21 cellular contexts compared by ENCODE assay signal in genomic region chr20:42721923-42722322, GRCh38.
DNase-seq lines count a peak whose midpoint lies in the region; ATAC-seq, FAIRE-seq and TF ChIP-seq lines count a peak whose summit lies in the region.
"Had no signal": no experiment of that assay in that cellular context is flagged by ENCODE, and none has a peak within 500 bp of the region (broad histone marks: within the 10 kb centered on the region; RNA-seq: fewer than 3 reads in every experiment).

No MANE protein-coding gene starts in this region.

- peak overlapping the region; percentile 86 for H3K14ac ChIP-seq in neuronal stem cell (ENCODE audit: low read length)

- H3K4ac ChIP-seq in neuronal stem cell (ENCODE audit: low read length): no peak overlapping the region

- H4K8ac ChIP-seq in neuronal stem cell (ENCODE audit: low read depth, low read length): no peak overlapping the region

- TF ChIP-seq POLR2A in NB4 (IDR thresholded peaks at IDR 0.05; ENCODE audit: extremely low read depth, insufficient read length): no peak

- H3K9ac ChIP-seq in neuronal stem cell (ENCODE audit: low read depth, low read length, poor library complexity): no peak overlapping the region
- H3K9ac ChIP-seq: GM23248 had no signal

- H3K18ac ChIP-seq in neuronal stem cell (ENCODE audit: low read length): no peak overlapping the region

- H2BK12ac ChIP-seq in neuronal stem cell (ENCODE audit: low read length): no peak overlapping the region

- FAIRE-seq in bronchial epithelial cell (lab: Jason Lieb, UNC): no peak
- FAIRE-seq: GM12891, GM18507, H1 had no signal

- no peak overlapping the region for H3K23ac ChIP-seq in neuronal stem cell (ENCODE audit: low read depth, low read length, poor library complexity)

- H3K79me1 ChIP-seq in neuronal stem cell (ENCODE audit: low read depth, low read length): no peaks in the 10 kb centered on the region

- DNase-seq in NCI-H345 (lab: John Stamatoyannopoulos, UW) (peak; percentile 8), NCI-H345 treated with DMSO at 0.1 percent for 48 hours (lab: John Stamatoyannopoulos, UW; ENCODE audit: unreplicated experiment) (no peak), NB4 (ENCODE audit: low read depth) (peak; percentile 13), bronchial epithelial cell (ENCODE audit: low read depth) (peak; percentile 22), neuronal stem cell (ENCODE audit: low spot score) (no peak), GM20000 (ENCODE audit: low spot score) (no peak), heart right ventricle (no peak), NCI-H526 (lab: John Stamatoyannopoulos, UW) (no peak)
- DNase-seq: C1 segment of cervical spinal cord; Calu3; CD4-positive, alpha-beta memory T cell; COR-L47; DMS53; DMS79 treated with DMSO at 0.1 percent for 48 hours; GF-D8; GM23248; H7; HCEC 1CT had no signal

- H2AFZ ChIP-seq in neuronal stem cell (ENCODE audit: low read length): no peak overlapping the region
- H2AFZ ChIP-seq: GM23248 had no signal

- H3K36me3 ChIP-seq in bronchial epithelial cell (ENCODE audit: control insufficient read depth, insufficient read depth, low read length): no peaks in the 10 kb centered on the region
- no peaks in the 10 kb centered on the region for H3K36me3 ChIP-seq in neuronal stem cell (replicated peaks in 1 of 2; ENCODE audit: control insufficient read depth in 2 of 2, insufficient read depth in 2 of 2, low read length in 2 of 2)
- no peaks in the 10 kb centered on the region for H3K36me3 ChIP-seq in heart right ventricle

- H3K4me3 ChIP-seq in NB4 (ENCODE audit: low read depth, low read length) (no peak overlapping the region), bronchial epithelial cell (ENCODE audit: low read depth, low read length) (no peak overlapping the region), neuronal stem cell (ENCODE audit: low read length in 2 of 2) (no peak overlapping the region), heart right ventricle (no peak overlapping the region)
- H3K4me3 ChIP-seq: GM23248 had no signal

- no peak overlapping the region for H3K4me2 ChIP-seq in neuronal stem cell (ENCODE audit: insufficient read depth, low read length, poor library complexity, severe bottlenecking)

- H4K91ac ChIP-seq in neuronal stem cell (ENCODE audit: low read depth, low read length, poor library complexity): no peak overlapping the region

- H3K4me1 ChIP-seq in neuronal stem cell (ENCODE audit: control insufficient read depth in 2 of 2, insufficient read depth in 1 of 2, low read depth in 1 of 2, low read length in 2 of 2) (peaks cover 0 to 5% of the 10 kb centered on the region in 2 donors), heart right ventricle (no peaks in the 10 kb centered on the region)

- no peak overlapping the region for H2BK5ac ChIP-seq in neuronal stem cell (ENCODE audit: low read length)

- H3K27me3 ChIP-seq in bronchial epithelial cell (ENCODE audit: control insufficient read depth, insufficient read depth, low read length) (no peaks in the 10 kb centered on the region), neuronal stem cell (ENCODE audit: control insufficient read depth in 3 of 3, insufficient read depth in 3 of 3, low read depth in 1 of 3, low read length in 3 of 3) (no peaks in the 10 kb centered on the region), heart right ventricle (peaks cover 0 to 8% (median 0%) of the 10 kb centered on the region in 7 donors)

- H3K9me3 ChIP-seq in neuronal stem cell (replicated peaks in 1 of 2; ENCODE audit: control insufficient read depth in 2 of 2, insufficient read depth in 1 of 2, low read depth in 1 of 2, low read length in 2 of 2) (no peaks in the 10 kb centered on the region), heart right ventricle (no peaks in the 10 kb centered on the region)

- no peak overlapping the region for H2BK15ac ChIP-seq in neuronal stem cell (ENCODE audit: low read length)

- intact Hi-C loops in heart right ventricle (cut with DNase I): no loop called here

- no peak overlapping the region for H2AK5ac ChIP-seq in neuronal stem cell (ENCODE audit: low read depth, low read length)

- H3K27ac ChIP-seq in neuronal stem cell (replicated peaks; ENCODE audit: low read length) (no peak overlapping the region), heart right ventricle (no peak overlapping the region)
- H3K27ac ChIP-seq: GM23248 had no signal

- TF ChIP-seq CTCF in NB4 (IDR thresholded peaks at IDR 0.05; ENCODE audit: low read depth, low read length) (no peak), bronchial epithelial cell (IDR thresholded peaks at IDR 0.05; ENCODE audit: insufficient read depth, low read length, severe bottlenecking) (no peak), GM20000 (IDR thresholded peaks at IDR 0.05; ENCODE audit: extremely low read depth, missing control alignments) (no peak), heart right ventricle (IDR thresholded peaks at IDR 0.05) (no peak)

- no peak for ATAC-seq in heart right ventricle

- no peak overlapping the region for H2BK120ac ChIP-seq in neuronal stem cell (ENCODE audit: low read depth, low read length)

- no CpG with 5 or more reads among the region's 2 CpGs for WGBS in neuronal stem cell (ENCODE audit: extremely low coverage in 2 of 2, insufficient read length in 2 of 2, insufficient replicate concordance in 1 of 2), 2 donors
- 44 to 49% methylated on average over 2 of the region's 2 CpGs for WGBS in heart right ventricle, 2 donors

Comparison
In these comparisons a context has a peak if more than half of its experiments do, and no peak if none do; other contexts are left out.
1. DNase-seq: peak in NCI-H345 (single experiment), NB4 (single experiment) and bronchial epithelial cell (single experiment); none in NCI-H345 treated with DMSO at 0.1 percent for 48 hours (single experiment), neuronal stem cell (single experiment), GM20000 (single experiment), heart right ventricle (0 of 2) and NCI-H526 (0 of 2).